8 cellular contexts compared by ENCODE assay signal in genomic region chr16:48608452-48608851, GRCh38. TPM values are rescaled to one million over a fixed set of nuclear protein-coding genes. Genes with fewer than 3 reads are reported as not detected.
A peak's percentile ranks its signal among the peaks of the same experiment; 100 is the strongest.
DNase-seq lines count a peak whose midpoint lies in the region; ATAC-seq and TF ChIP-seq lines count a peak whose summit lies in the region.

No MANE protein-coding gene starts in this region.

- no peak overlapping the region for H2AFZ ChIP-seq in MM.1S (ENCODE audit: low read length)
- no peak overlapping the region for H2AFZ ChIP-seq in osteoblast (ENCODE audit: low read length)

- DNase-seq in CD1c-positive myeloid dendritic cell (ENCODE audit: extremely low spot score) = peak; percentile 64
- peak; percentile 86 for DNase-seq in MM.1S
- DNase-seq in dorsolateral prefrontal cortex = no peak
- DNase-seq in osteoblast (ENCODE audit: insufficient read length, low spot score, missing footprints) = peak; percentile 71
- DNase-seq in NCI-H2227 (lab: John Stamatoyannopoulos, UW; ENCODE audit: unreplicated experiment) = no peak
- no peak for DNase-seq in sciatic nerve (ENCODE audit: low spot score)
- no peak for DNase-seq in SW 1271 (lab: John Stamatoyannopoulos, UW)

- H3K27ac ChIP-seq in MM.1S (ENCODE audit: low read length) (peak overlapping the region; percentile 93), dorsolateral prefrontal cortex (peak overlapping the region in 7 of 59 donors; percentile 79 to 99 (median 96)), osteoblast (ENCODE audit: low read depth, low read length) (peak overlapping the region; percentile 98)

- H3K79me2 ChIP-seq in MM.1S (ENCODE audit: low read length) (peaks cover 59% of the 10 kb centered on the region), osteoblast (ENCODE audit: insufficient read depth, low read length) (peaks cover 62% of the 10 kb centered on the region)

- H3K9me3 ChIP-seq in MM.1S (replicated peaks; ENCODE audit: insufficient read depth, low read length) = no peaks in the 10 kb centered on the region
- no peaks in the 10 kb centered on the region for H3K9me3 ChIP-seq in osteoblast (ENCODE audit: low read depth, low read length)

- ATAC-seq in GM19468 (IDR thresholded peaks at IDR 0.05; ENCODE audit: extremely low read depth, unreplicated experiment) (peak; percentile 16), sciatic nerve (no peak)

- H3K36me3 ChIP-seq in MM.1S (replicated peaks; ENCODE audit: insufficient read depth, low read length) (no peaks in the 10 kb centered on the region), osteoblast (ENCODE audit: insufficient read depth, low read length) (no peaks in the 10 kb centered on the region)

- H3K4me1 ChIP-seq in MM.1S (ENCODE audit: low read length) (peaks cover 48% of the 10 kb centered on the region), osteoblast (ENCODE audit: insufficient read depth, low read length) (peaks cover 24% of the 10 kb centered on the region)

- H3K9me2 ChIP-seq in MM.1S (replicated peaks; ENCODE audit: insufficient read depth, low read length) = no peaks in the 10 kb centered on the region

- H3F3A ChIP-seq in MM.1S (ENCODE audit: insufficient read depth, low read length) = peaks cover 40% of the 10 kb centered on the region

- peak overlapping the region; percentile 90 for H3K9ac ChIP-seq in MM.1S (ENCODE audit: low read length)

- TF ChIP-seq CTCF in MM.1S (IDR thresholded peaks at IDR 0.05; ENCODE audit: low read length) = no peak
- TF ChIP-seq CTCF in dorsolateral prefrontal cortex (IDR thresholded peaks at IDR 0.05 in 54 of 56, conservative IDR thresholded peaks at IDR 0.05 in 2 of 56; ENCODE audit: low read depth in 1 of 56, partially characterized antibody in 56 of 56) = no peak
- no peak for TF ChIP-seq CTCF in osteoblast (IDR thresholded peaks at IDR 0.05; ENCODE audit: extremely low read depth, low read depth, low read length)

- H3K27me3 ChIP-seq in MM.1S (replicated peaks; ENCODE audit: insufficient read depth, low read length) (no peaks in the 10 kb centered on the region), dorsolateral prefrontal cortex (no peaks in the 10 kb centered on the region), osteoblast (ENCODE audit: insufficient read depth, low read length) (no peaks in the 10 kb centered on the region)

- H4K20me1 ChIP-seq in MM.1S (ENCODE audit: insufficient read depth, low read length) (peaks cover 31% of the 10 kb centered on the region), osteoblast (ENCODE audit: insufficient read depth, low read length) (peaks cover 48% of the 10 kb centered on the region)

- H3K4me2 ChIP-seq in MM.1S (ENCODE audit: low read depth, low read length) = peak overlapping the region; percentile 75
- peak overlapping the region; percentile 92 for H3K4me2 ChIP-seq in osteoblast (ENCODE audit: insufficient read depth, low read length)

- intact Hi-C loops in dorsolateral prefrontal cortex (cut with DNase I) (loop anchor here (5.0 kb wide), 3 partner anchors 46 to 221 kb away; partner anchors contain the start of gene SIAH1 (in 1 of the 2)), sciatic nerve (cut with DNase I) (loop anchor here (5.0 kb wide), 1 partner anchor 1741 kb away; no protein-coding TSS in a partner anchor)

- H3K4me3 ChIP-seq in MM.1S (ENCODE audit: low read length) (peak overlapping the region; percentile 94), dorsolateral prefrontal cortex (peak overlapping the region in 58 of 59 donors; percentile 11 to 99 (median 92)), osteoblast (ENCODE audit: insufficient read depth, low read length) (peak overlapping the region; percentile 93)

RNA-seq across cellular contexts. Expression of gene N4BP1, which starts 1.5 kb away (rescaled TPM):
- total RNA-seq in dorsolateral prefrontal cortex (10 to 100 TPM; 25.7 to 47.9 (median 34.4) TPM), osteoblast (29.0 and 33.3 TPM in 2 replicates), sciatic nerve (48.5 TPM)

Comparison
In these comparisons a context has a peak if more than half of its experiments do, and no peak if none do; other contexts are left out.
1. DNase-seq: peak in CD1c-positive myeloid dendritic cell (single experiment), MM.1S (single experiment) and osteoblast (single experiment); none in dorsolateral prefrontal cortex (0 of 10), NCI-H2227 (single experiment), sciatic nerve (single experiment) and SW 1271 (0 of 2).
2. Peak in every context shown above with its lines, with median percentiles within 50 percentile points of each other: H3K4me3 ChIP-seq.